Comparison of ENCODE assay signal across 1 cellular context in the genomic region with DNA sequence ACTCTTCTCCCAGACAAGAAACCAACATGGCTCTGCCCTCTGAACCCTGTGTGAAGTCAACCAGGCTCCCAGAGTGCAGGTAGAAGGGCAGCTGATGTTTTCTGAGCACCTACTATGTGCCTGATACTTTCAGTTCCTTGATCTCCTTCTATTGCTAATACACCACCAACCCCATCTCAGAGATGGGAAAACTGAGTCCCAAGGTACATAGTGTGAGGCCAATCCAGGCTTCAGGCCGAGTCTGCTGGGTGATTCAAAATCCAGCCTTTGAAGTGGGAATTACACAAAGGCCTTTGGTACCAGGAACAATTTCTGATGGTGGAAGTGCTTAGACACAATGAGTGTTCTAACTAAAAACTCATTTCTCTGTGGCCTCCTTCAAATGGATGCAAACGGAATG.
TF ChIP-seq lines count a peak whose summit lies in the region.

No MANE protein-coding gene starts in this region.

TF ChIP-seq in HepG2, 621 proteins besides CTCF, POLR2A, EP300 and RAD21 (continued from another document and continues in another):
- TF ChIP-seq, protein P1, sequence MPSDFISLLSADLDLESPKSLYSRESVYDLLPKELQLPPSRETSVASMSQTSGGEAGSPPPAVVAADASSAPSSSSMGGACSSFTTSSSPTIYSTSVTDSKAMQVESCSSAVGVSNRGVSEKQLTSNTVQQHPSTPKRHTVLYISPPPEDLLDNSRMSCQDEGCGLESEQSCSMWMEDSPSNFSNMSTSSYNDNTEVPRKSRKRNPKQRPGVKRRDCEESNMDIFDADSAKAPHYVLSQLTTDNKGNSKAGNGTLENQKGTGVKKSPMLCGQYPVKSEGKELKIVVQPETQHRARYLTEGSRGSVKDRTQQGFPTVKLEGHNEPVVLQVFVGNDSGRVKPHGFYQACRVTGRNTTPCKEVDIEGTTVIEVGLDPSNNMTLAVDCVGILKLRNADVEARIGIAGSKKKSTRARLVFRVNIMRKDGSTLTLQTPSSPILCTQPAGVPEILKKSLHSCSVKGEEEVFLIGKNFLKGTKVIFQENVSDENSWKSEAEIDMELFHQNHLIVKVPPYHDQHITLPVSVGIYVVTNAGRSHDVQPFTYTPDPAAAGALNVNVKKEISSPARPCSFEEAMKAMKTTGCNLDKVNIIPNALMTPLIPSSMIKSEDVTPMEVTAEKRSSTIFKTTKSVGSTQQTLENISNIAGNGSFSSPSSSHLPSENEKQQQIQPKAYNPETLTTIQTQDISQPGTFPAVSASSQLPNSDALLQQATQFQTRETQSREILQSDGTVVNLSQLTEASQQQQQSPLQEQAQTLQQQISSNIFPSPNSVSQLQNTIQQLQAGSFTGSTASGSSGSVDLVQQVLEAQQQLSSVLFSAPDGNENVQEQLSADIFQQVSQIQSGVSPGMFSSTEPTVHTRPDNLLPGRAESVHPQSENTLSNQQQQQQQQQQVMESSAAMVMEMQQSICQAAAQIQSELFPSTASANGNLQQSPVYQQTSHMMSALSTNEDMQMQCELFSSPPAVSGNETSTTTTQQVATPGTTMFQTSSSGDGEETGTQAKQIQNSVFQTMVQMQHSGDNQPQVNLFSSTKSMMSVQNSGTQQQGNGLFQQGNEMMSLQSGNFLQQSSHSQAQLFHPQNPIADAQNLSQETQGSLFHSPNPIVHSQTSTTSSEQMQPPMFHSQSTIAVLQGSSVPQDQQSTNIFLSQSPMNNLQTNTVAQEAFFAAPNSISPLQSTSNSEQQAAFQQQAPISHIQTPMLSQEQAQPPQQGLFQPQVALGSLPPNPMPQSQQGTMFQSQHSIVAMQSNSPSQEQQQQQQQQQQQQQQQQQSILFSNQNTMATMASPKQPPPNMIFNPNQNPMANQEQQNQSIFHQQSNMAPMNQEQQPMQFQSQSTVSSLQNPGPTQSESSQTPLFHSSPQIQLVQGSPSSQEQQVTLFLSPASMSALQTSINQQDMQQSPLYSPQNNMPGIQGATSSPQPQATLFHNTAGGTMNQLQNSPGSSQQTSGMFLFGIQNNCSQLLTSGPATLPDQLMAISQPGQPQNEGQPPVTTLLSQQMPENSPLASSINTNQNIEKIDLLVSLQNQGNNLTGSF (CRISPR knock-in tag; IDR thresholded peaks at IDR 0.05), result no peak
- TF ChIP-seq ZNF468 (CRISPR knock-in tag; IDR thresholded peaks at IDR 0.05) (no peak), IKZF1 (IDR thresholded peaks at IDR 0.05) (no peak), NFKB2 (CRISPR knock-in tag; IDR thresholded peaks at IDR 0.05; ENCODE audit: borderline replicate concordance) (no peak), HOXA7 (CRISPR knock-in tag; IDR thresholded peaks at IDR 0.05) (no peak), ZNF713 (CRISPR knock-in tag; IDR thresholded peaks at IDR 0.05) (no peak), HNRNPL (IDR thresholded peaks at IDR 0.05; ENCODE audit: low read depth, low read length) (no peak), MTF1 (CRISPR knock-in tag; IDR thresholded peaks at IDR 0.05) (no peak), ARNT2 (CRISPR knock-in tag; IDR thresholded peaks at IDR 0.05; ENCODE audit: low read depth) (peak; percentile 47; the same call in 1 of the 2 replicates), ZBTB20 (CRISPR knock-in tag; IDR thresholded peaks at IDR 0.05; ENCODE audit: borderline replicate concordance, low read depth) (no peak), NFKBIZ (CRISPR knock-in tag; IDR thresholded peaks at IDR 0.05) (no peak), KLF11 (CRISPR knock-in tag; IDR thresholded peaks at IDR 0.05) (no peak), YEATS4 (CRISPR knock-in tag; IDR thresholded peaks at IDR 0.05; ENCODE audit: borderline replicate concordance) (no peak), MAZ (IDR thresholded peaks at IDR 0.05; ENCODE audit: borderline replicate concordance, low read depth, low read length) (no peak), MAZ (CRISPR knock-in tag; IDR thresholded peaks at IDR 0.05; ENCODE audit: low read depth) (no peak), ZFP36L2 (CRISPR knock-in tag; IDR thresholded peaks at IDR 0.05) (no peak), SYNCRIP (IDR thresholded peaks at IDR 0.05; ENCODE audit: insufficient read depth, low read depth, low read length) (no peak), ZKSCAN1 (IDR thresholded peaks at IDR 0.05; ENCODE audit: low read length) (peak; percentile 80), PHF8 (CRISPR knock-in tag; IDR thresholded peaks at IDR 0.05) (no peak), TBP (CRISPR knock-in tag; IDR thresholded peaks at IDR 0.05) (no peak), ZNF672 (CRISPR knock-in tag; IDR thresholded peaks at IDR 0.05) (no peak), ZNF343 (CRISPR knock-in tag; IDR thresholded peaks at IDR 0.05) (0 out of 2 replicates have a peak, but pooled peaks have one; percentile 55), SETDB1 (CRISPR knock-in tag; IDR thresholded peaks at IDR 0.05; ENCODE audit: borderline replicate concordance) (no peak)
- TF ChIP-seq, protein P2, sequence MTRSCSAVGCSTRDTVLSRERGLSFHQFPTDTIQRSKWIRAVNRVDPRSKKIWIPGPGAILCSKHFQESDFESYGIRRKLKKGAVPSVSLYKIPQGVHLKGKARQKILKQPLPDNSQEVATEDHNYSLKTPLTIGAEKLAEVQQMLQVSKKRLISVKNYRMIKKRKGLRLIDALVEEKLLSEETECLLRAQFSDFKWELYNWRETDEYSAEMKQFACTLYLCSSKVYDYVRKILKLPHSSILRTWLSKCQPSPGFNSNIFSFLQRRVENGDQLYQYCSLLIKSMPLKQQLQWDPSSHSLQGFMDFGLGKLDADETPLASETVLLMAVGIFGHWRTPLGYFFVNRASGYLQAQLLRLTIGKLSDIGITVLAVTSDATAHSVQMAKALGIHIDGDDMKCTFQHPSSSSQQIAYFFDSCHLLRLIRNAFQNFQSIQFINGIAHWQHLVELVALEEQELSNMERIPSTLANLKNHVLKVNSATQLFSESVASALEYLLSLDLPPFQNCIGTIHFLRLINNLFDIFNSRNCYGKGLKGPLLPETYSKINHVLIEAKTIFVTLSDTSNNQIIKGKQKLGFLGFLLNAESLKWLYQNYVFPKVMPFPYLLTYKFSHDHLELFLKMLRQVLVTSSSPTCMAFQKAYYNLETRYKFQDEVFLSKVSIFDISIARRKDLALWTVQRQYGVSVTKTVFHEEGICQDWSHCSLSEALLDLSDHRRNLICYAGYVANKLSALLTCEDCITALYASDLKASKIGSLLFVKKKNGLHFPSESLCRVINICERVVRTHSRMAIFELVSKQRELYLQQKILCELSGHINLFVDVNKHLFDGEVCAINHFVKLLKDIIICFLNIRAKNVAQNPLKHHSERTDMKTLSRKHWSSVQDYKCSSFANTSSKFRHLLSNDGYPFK (CRISPR knock-in tag; IDR thresholded peaks at IDR 0.05; ENCODE audit: borderline replicate concordance), result no peak
- TF ChIP-seq, protein P3, sequence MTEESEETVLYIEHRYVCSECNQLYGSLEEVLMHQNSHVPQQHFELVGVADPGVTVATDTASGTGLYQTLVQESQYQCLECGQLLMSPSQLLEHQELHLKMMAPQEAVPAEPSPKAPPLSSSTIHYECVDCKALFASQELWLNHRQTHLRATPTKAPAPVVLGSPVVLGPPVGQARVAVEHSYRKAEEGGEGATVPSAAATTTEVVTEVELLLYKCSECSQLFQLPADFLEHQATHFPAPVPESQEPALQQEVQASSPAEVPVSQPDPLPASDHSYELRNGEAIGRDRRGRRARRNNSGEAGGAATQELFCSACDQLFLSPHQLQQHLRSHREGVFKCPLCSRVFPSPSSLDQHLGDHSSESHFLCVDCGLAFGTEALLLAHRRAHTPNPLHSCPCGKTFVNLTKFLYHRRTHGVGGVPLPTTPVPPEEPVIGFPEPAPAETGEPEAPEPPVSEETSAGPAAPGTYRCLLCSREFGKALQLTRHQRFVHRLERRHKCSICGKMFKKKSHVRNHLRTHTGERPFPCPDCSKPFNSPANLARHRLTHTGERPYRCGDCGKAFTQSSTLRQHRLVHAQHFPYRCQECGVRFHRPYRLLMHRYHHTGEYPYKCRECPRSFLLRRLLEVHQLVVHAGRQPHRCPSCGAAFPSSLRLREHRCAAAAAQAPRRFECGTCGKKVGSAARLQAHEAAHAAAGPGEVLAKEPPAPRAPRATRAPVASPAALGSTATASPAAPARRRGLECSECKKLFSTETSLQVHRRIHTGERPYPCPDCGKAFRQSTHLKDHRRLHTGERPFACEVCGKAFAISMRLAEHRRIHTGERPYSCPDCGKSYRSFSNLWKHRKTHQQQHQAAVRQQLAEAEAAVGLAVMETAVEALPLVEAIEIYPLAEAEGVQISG (CRISPR knock-in tag; IDR thresholded peaks at IDR 0.05), result no peak
- TF ChIP-seq, protein P4, sequence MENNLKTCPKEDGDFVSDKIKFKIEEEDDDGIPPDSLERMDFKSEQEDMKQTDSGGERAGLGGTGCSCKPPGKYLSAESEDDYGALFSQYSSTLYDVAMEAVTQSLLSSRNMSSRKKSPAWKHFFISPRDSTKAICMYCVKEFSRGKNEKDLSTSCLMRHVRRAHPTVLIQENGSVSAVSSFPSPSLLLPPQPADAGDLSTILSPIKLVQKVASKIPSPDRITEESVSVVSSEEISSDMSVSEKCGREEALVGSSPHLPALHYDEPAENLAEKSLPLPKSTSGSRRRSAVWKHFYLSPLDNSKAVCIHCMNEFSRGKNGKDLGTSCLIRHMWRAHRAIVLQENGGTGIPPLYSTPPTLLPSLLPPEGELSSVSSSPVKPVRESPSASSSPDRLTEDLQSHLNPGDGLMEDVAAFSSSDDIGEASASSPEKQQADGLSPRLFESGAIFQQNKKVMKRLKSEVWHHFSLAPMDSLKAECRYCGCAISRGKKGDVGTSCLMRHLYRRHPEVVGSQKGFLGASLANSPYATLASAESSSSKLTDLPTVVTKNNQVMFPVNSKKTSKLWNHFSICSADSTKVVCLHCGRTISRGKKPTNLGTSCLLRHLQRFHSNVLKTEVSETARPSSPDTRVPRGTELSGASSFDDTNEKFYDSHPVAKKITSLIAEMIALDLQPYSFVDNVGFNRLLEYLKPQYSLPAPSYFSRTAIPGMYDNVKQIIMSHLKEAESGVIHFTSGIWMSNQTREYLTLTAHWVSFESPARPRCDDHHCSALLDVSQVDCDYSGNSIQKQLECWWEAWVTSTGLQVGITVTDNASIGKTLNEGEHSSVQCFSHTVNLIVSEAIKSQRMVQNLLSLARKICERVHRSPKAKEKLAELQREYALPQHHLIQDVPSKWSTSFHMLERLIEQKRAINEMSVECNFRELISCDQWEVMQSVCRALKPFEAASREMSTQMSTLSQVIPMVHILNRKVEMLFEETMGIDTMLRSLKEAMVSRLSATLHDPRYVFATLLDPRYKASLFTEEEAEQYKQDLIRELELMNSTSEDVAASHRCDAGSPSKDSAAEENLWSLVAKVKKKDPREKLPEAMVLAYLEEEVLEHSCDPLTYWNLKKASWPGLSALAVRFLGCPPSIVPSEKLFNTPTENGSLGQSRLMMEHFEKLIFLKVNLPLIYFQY (CRISPR knock-in tag; IDR thresholded peaks at IDR 0.05; ENCODE audit: borderline replicate concordance), result no peak
- TF ChIP-seq, protein P5, sequence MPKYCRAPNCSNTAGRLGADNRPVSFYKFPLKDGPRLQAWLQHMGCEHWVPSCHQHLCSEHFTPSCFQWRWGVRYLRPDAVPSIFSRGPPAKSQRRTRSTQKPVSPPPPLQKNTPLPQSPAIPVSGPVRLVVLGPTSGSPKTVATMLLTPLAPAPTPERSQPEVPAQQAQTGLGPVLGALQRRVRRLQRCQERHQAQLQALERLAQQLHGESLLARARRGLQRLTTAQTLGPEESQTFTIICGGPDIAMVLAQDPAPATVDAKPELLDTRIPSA (CRISPR knock-in tag; IDR thresholded peaks at IDR 0.05; ENCODE audit: borderline replicate concordance), result no peak
- TF ChIP-seq, protein P6, sequence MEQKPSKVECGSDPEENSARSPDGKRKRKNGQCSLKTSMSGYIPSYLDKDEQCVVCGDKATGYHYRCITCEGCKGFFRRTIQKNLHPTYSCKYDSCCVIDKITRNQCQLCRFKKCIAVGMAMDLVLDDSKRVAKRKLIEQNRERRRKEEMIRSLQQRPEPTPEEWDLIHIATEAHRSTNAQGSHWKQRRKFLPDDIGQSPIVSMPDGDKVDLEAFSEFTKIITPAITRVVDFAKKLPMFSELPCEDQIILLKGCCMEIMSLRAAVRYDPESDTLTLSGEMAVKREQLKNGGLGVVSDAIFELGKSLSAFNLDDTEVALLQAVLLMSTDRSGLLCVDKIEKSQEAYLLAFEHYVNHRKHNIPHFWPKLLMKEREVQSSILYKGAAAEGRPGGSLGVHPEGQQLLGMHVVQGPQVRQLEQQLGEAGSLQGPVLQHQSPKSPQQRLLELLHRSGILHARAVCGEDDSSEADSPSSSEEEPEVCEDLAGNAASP (CRISPR knock-in tag; IDR thresholded peaks at IDR 0.05; ENCODE audit: borderline replicate concordance), result no peak
- TF ChIP-seq, protein P7, sequence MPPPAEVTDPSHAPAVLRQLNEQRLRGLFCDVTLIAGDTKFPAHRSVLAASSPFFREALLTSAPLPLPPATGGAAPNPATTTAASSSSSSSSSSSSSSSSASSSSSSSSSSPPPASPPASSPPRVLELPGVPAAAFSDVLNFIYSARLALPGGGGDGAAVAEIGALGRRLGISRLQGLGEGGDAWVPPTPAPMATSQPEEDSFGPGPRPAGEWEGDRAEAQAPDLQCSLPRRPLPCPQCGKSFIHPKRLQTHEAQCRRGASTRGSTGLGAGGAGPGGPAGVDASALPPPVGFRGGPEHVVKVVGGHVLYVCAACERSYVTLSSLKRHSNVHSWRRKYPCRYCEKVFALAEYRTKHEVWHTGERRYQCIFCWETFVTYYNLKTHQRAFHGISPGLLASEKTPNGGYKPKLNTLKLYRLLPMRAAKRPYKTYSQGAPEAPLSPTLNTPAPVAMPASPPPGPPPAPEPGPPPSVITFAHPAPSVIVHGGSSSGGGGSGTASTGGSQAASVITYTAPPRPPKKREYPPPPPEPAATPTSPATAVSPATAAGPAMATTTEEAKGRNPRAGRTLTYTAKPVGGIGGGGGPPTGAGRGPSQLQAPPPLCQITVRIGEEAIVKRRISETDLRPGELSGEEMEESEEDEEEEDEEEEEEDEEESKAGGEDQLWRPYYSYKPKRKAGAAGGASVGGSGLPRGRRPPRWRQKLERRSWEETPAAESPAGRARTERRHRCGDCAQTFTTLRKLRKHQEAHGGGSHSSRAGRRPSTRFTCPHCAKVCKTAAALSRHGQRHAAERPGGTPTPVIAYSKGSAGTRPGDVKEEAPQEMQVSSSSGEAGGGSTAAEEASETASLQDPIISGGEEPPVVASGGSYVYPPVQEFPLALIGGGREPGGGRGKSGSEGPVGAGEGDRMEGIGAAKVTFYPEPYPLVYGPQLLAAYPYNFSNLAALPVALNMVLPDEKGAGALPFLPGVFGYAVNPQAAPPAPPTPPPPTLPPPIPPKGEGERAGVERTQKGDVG (CRISPR knock-in tag; IDR thresholded peaks at IDR 0.05; ENCODE audit: borderline replicate concordance), result no peak
